ENCODE assay signal across 21 cellular contexts in genomic region chr1:229284887-229285286, GRCh38. TPM values are rescaled to one million over a fixed set of nuclear protein-coding genes. Genes with fewer than 3 reads are reported as not detected.
DNase-seq lines count a peak whose midpoint lies in the region; ATAC-seq and TF ChIP-seq lines count a peak whose summit lies in the region.
"Had no signal": no experiment of that assay in that cellular context is flagged by ENCODE, and none has a peak within 500 bp of the region (broad histone marks: within the 10 kb centered on the region; RNA-seq: fewer than 3 reads in every experiment).

No MANE protein-coding gene starts in this region.

- H3K27me3 ChIP-seq in CD4-positive, CD25-positive, alpha-beta regulatory T cell (ENCODE audit: control insufficient read depth, insufficient read depth, low read length): no peaks in the 10 kb centered on the region
- H3K27me3 ChIP-seq in smooth muscle cell (ENCODE audit: low read depth) (no peaks in the 10 kb centered on the region), ascending aorta (no peaks in the 10 kb centered on the region)
- H3K27me3 ChIP-seq: BLaER1 treated with 17β-estradiol and CSF1 and Interleukin-3, amounts not matched to agents 10 nM and 100 nM; SJCRH30 had no signal

- peaks cover 46% of the 10 kb centered on the region for H3K36me3 Mint-ChIP-seq in CD4-positive, CD25-positive, alpha-beta regulatory T cell
- peaks cover 8% of the 10 kb centered on the region for H3K36me3 Mint-ChIP-seq in T-helper 17 cell (ENCODE audit: low read depth)

- TF ChIP-seq CTCF in smooth muscle cell (IDR thresholded peaks at IDR 0.05; ENCODE audit: borderline replicate concordance, insufficient read depth, poor library complexity, severe bottlenecking): no peak
- no peak for TF ChIP-seq CTCF in ascending aorta (IDR thresholded peaks at IDR 0.05)

- H3K27me3 Mint-ChIP-seq in CD4-positive, CD25-positive, alpha-beta regulatory T cell: no peaks in the 10 kb centered on the region
- no peaks in the 10 kb centered on the region for H3K27me3 Mint-ChIP-seq in T-helper 17 cell
- H3K27me3 Mint-ChIP-seq: IgD-negative memory B cell had no signal

- intact Hi-C loops in left colon (cut with DNase I, micrococcal nuclease): loop anchor here in 1 of 2 donors (10.0 kb wide), 1 partner anchor 50 kb away; no protein-coding TSS in a partner anchor
- intact Hi-C loops in ascending aorta (cut with DNase I): no loop called here

- H3K4me1 ChIP-seq in CD4-positive, CD25-positive, alpha-beta regulatory T cell (ENCODE audit: control insufficient read depth, insufficient read depth, low read length, poor library complexity, severe bottlenecking): peaks cover 29% of the 10 kb centered on the region
- H3K4me1 ChIP-seq in smooth muscle cell (ENCODE audit: low read depth) (peaks cover 12% of the 10 kb centered on the region), ascending aorta (no peaks in the 10 kb centered on the region)
- H3K4me1 ChIP-seq: SJCRH30 had no signal

- no peak overlapping the region for H3K4me3 ChIP-seq in CD4-positive, CD25-positive, alpha-beta regulatory T cell (ENCODE audit: low read depth, low read length)
- no peak overlapping the region for H3K4me3 ChIP-seq in smooth muscle cell
- no peak overlapping the region for H3K4me3 ChIP-seq in ascending aorta
- H3K4me3 ChIP-seq: BLaER1 treated with 17β-estradiol and CSF1 and Interleukin-3, amounts not matched to agents 10 nM and 100 nM; SJCRH30 had no signal

- no peak overlapping the region for H3K4me2 ChIP-seq in smooth muscle cell
- H3K4me2 ChIP-seq: KMS-11 had no signal

- H3K9me3 Mint-ChIP-seq in CD4-positive, CD25-positive, alpha-beta regulatory T cell: peaks cover 0 to 3% (median 0%) of the 10 kb centered on the region in 7 donors
- H3K9me3 Mint-ChIP-seq: CD8-positive, alpha-beta T cell; IgD-negative memory B cell had no signal

- H3K9me3 ChIP-seq in CD4-positive, CD25-positive, alpha-beta regulatory T cell (ENCODE audit: control insufficient read depth in 2 of 2, low read length in 2 of 2): no peaks in the 10 kb centered on the region
- H3K9me3 ChIP-seq in T-helper 17 cell (ENCODE audit: control insufficient read depth, low read length, poor library complexity, severe bottlenecking) (no peaks in the 10 kb centered on the region), smooth muscle cell (replicated peaks; ENCODE audit: low read depth) (no peaks in the 10 kb centered on the region), ascending aorta (no peaks in the 10 kb centered on the region)
- H3K9me3 ChIP-seq: SJCRH30 had no signal

- peaks cover 78% of the 10 kb centered on the region for H4K20me1 ChIP-seq in smooth muscle cell (ENCODE audit: low read depth)

- H3F3A ChIP-seq in smooth muscle cell (ENCODE audit: low read depth): peaks cover 4% of the 10 kb centered on the region

- H3K27ac Mint-ChIP-seq in CD4-positive, CD25-positive, alpha-beta regulatory T cell: peak overlapping the region in 2 of 3 donors; percentile 3 to 59
- peak overlapping the region; percentile 19 for H3K27ac Mint-ChIP-seq in T-helper 17 cell
- H3K27ac Mint-ChIP-seq: CD8-positive, alpha-beta T cell had no signal

- no peak overlapping the region for H3K27ac ChIP-seq in CD4-positive, CD25-positive, alpha-beta regulatory T cell (ENCODE audit: insufficient read depth, low read length, poor library complexity, severe bottlenecking)
- peak overlapping the region; percentile 49 for H3K27ac ChIP-seq in smooth muscle cell (ENCODE audit: low read depth)
- no peak overlapping the region for H3K27ac ChIP-seq in ascending aorta
- H3K27ac ChIP-seq: BLaER1 treated with 17β-estradiol and CSF1 and Interleukin-3, amounts not matched to agents 10 nM and 100 nM; KMS-11; SJCRH30 had no signal

- H2AFZ ChIP-seq in smooth muscle cell (ENCODE audit: low read depth): no peak overlapping the region

- WGBS in smooth muscle cell (ENCODE audit: low lambda C conversion rate): 95% methylated on average over 3 of the region's 3 CpGs

- H3K9ac ChIP-seq in smooth muscle cell (ENCODE audit: low read depth): no peak overlapping the region
- H3K9ac ChIP-seq: BLaER1 treated with 17β-estradiol and CSF1 and Interleukin-3, amounts not matched to agents 10 nM and 100 nM; KMS-11 had no signal

- DNase-seq in CD4-positive, CD25-positive, alpha-beta regulatory T cell: no peak
- DNase-seq in T-helper 17 cell: no peak
- DNase-seq in left colon: no peak
- no peak for DNase-seq in smooth muscle cell (lab: John Stamatoyannopoulos, UW; ENCODE audit: unreplicated experiment)
- no peak for DNase-seq in activated CD4-positive, alpha-beta T cell treated with anti-CD3 and anti-CD28 coated beads, Interleukin-2, amount 50 U/mL, for 48 hours
- no peak for DNase-seq in ascending aorta (ENCODE audit: low spot score in 2 of 2)
- DNase-seq in effector CD4-positive, alpha-beta T cell: no peak
- DNase-seq: CD8-positive, alpha-beta T cell; DMS79 treated with DMSO at 0.1 percent for 48 hours; GF-D8; HCEC 1CT; MM.1S; NCI-H2029; NCI-H446; NCI-H524 treated with DMSO at 0.1 percent for 48 hours; NCI-H774; PC-3; SJCRH30 had no signal

- H3K79me2 ChIP-seq in smooth muscle cell (ENCODE audit: low read depth): peaks cover 52% of the 10 kb centered on the region

- peaks cover 41 to 71% (median 55%) of the 10 kb centered on the region in 4 donors for H3K4me1 Mint-ChIP-seq in CD4-positive, CD25-positive, alpha-beta regulatory T cell
- peaks cover 41% of the 10 kb centered on the region for H3K4me1 Mint-ChIP-seq in T-helper 17 cell

- peaks cover 9% of the 10 kb centered on the region for H3K36me3 ChIP-seq in CD4-positive, CD25-positive, alpha-beta regulatory T cell (ENCODE audit: control insufficient read depth, insufficient read depth, low read length)
- H3K36me3 ChIP-seq in smooth muscle cell (ENCODE audit: low read depth) (no peaks in the 10 kb centered on the region), ascending aorta (peaks cover 0 to 8% of the 10 kb centered on the region in 2 donors)
- H3K36me3 ChIP-seq: SJCRH30 had no signal

- peak overlapping the region in 1 of 4 donors; percentile 32 for H3K4me3 Mint-ChIP-seq in CD4-positive, CD25-positive, alpha-beta regulatory T cell
- no peak overlapping the region for H3K4me3 Mint-ChIP-seq in T-helper 17 cell
- H3K4me3 Mint-ChIP-seq: CD8-positive, alpha-beta T cell had no signal

- no peak for ATAC-seq in CD4-positive, CD25-positive, alpha-beta regulatory T cell (ENCODE audit: low read depth in 2 of 2)
- ATAC-seq in T-helper 17 cell (no peak), left colon (peak; percentile 54)
- ATAC-seq: CD8-positive, alpha-beta T cell; PC-3 had no signal

RNA-seq across cellular contexts. Expression of gene RAB4A, which starts 14.0 kb away (rescaled TPM):
- total RNA-seq in CD4-positive, CD25-positive, alpha-beta regulatory T cell: 33.4 TPM
- polyA plus RNA-seq in CD4-positive, CD25-positive, alpha-beta regulatory T cell: 10 to 100 TPM; 23.2 to 27.1 (median 24.3) TPM
- 10 to 100 TPM; 34.3 to 47.2 TPM for total RNA-seq in T-helper 17 cell
- 10 to 100 TPM; 91.1 to 95.7 TPM for total RNA-seq in left colon
- total RNA-seq in smooth muscle cell: 25.1 and 43.9 TPM in 2 replicates
- polyA plus RNA-seq in smooth muscle cell: 46.6 and 52.7 TPM in 2 replicates
- 6.0 TPM for total RNA-seq in ascending aorta

RNA-seq across cellular contexts. Expression of gene CCSAP, which starts 58.0 kb away (rescaled TPM):
- 8.9 TPM for total RNA-seq in CD4-positive, CD25-positive, alpha-beta regulatory T cell
- 1 to 10 TPM; 1.5 to 3.3 (median 2.3) TPM for polyA plus RNA-seq in CD4-positive, CD25-positive, alpha-beta regulatory T cell
- total RNA-seq in T-helper 17 cell: 10 to 100 TPM; 29.0 to 33.1 TPM
- total RNA-seq in left colon: 1 to 10 TPM; 2.1 to 2.7 TPM
- total RNA-seq in smooth muscle cell: 12.0 and 13.3 TPM in 2 replicates
- 2.5 and 5.2 TPM in 2 replicates for polyA plus RNA-seq in smooth muscle cell
- total RNA-seq in ascending aorta: 2.9 TPM
